ENCODE assay signal across 11 cellular contexts in genomic region chr22:24141586-24141985, GRCh38. TPM values are rescaled to one million over a fixed set of nuclear protein-coding genes. Genes with fewer than 3 reads are reported as not detected.
DNase-seq lines count a peak whose midpoint lies in the region; ATAC-seq and FAIRE-seq lines count a peak whose summit lies in the region.
"Had no signal": no experiment of that assay in that cellular context is flagged by ENCODE, and none has a peak within 500 bp of the region (broad histone marks: within the 10 kb centered on the region; RNA-seq: fewer than 3 reads in every experiment).

No MANE protein-coding gene starts in this region.

- peak; percentile 44 to 61 for ATAC-seq in CD4-positive, CD25-positive, alpha-beta regulatory T cell (ENCODE audit: low read depth in 2 of 2)
- ATAC-seq in naive B cell (ENCODE audit: low read depth in 2 of 2) (peak; percentile 48 to 50), GM18909 (IDR thresholded peaks at IDR 0.05; ENCODE audit: poor library complexity, unreplicated experiment) (no peak)
- ATAC-seq: K562 had no signal

- H3K9me3 ChIP-seq in CD4-positive, CD25-positive, alpha-beta regulatory T cell (ENCODE audit: control insufficient read depth in 2 of 2, low read length in 2 of 2) = no peaks in the 10 kb centered on the region
- H3K9me3 ChIP-seq in small intestine (ENCODE audit: control insufficient read depth, low read depth) = no peaks in the 10 kb centered on the region
- H3K9me3 ChIP-seq: right atrium auricular region had no signal

- H3K27ac ChIP-seq in CD4-positive, CD25-positive, alpha-beta regulatory T cell (ENCODE audit: insufficient read depth, low read length, poor library complexity, severe bottlenecking) = peak overlapping the region; percentile 48
- peak overlapping the region in 1 of 2 donors; percentile 55 for H3K27ac ChIP-seq in small intestine (ENCODE audit: low read depth in 1 of 2, low read length in 1 of 2)

- peak overlapping the region; percentile 92 to 96 (median 95) for H3K27ac Mint-ChIP-seq in CD4-positive, CD25-positive, alpha-beta regulatory T cell
- peak overlapping the region in 3 of 6 donors; percentile 56 to 86 (median 69) for H3K27ac Mint-ChIP-seq in naive B cell

- DNase-seq in CD4-positive, CD25-positive, alpha-beta regulatory T cell = peak in 1 of 3 donors; percentile 59
- DNase-seq in LHCN-M2 (ENCODE audit: low read depth) (peak; percentile 73), naive B cell (no peak), small intestine (no peak), retina (no peak), NCI-H1048 (lab: John Stamatoyannopoulos, UW) (no peak)
- peak; percentile 36 for DNase-seq in activated naive CD4-positive, alpha-beta T cell treated with anti-CD3 and anti-CD28 coated beads, Interleukin-2, amount 50 U/mL, for 16 hours
- DNase-seq: kidney had no signal

- no peaks in the 10 kb centered on the region for H3K27me3 Mint-ChIP-seq in CD4-positive, CD25-positive, alpha-beta regulatory T cell
- H3K27me3 Mint-ChIP-seq in naive B cell = no peaks in the 10 kb centered on the region

- H3K36me3 ChIP-seq in CD4-positive, CD25-positive, alpha-beta regulatory T cell (ENCODE audit: control insufficient read depth, insufficient read depth, low read length) = peaks cover 12% of the 10 kb centered on the region
- H3K36me3 ChIP-seq in small intestine (ENCODE audit: control insufficient read depth in 2 of 2, insufficient read depth in 2 of 2, low read length in 2 of 2) = peaks cover 0 to 11% of the 10 kb centered on the region in 2 donors
- H3K36me3 ChIP-seq: right atrium auricular region had no signal

- H3K36me3 Mint-ChIP-seq in CD4-positive, CD25-positive, alpha-beta regulatory T cell = peaks cover 3% of the 10 kb centered on the region
- peaks cover 0 to 7% of the 10 kb centered on the region in 2 donors for H3K36me3 Mint-ChIP-seq in naive B cell

- 68 to 74% (median 69%) methylated on average over 2 of the region's 2 CpGs for WGBS in small intestine, 3 donors

- H3K4me1 Mint-ChIP-seq in CD4-positive, CD25-positive, alpha-beta regulatory T cell = peaks cover 15 to 75% (median 43%) of the 10 kb centered on the region in 4 donors
- H3K4me1 Mint-ChIP-seq in naive B cell = peaks cover 40 to 60% (median 48%) of the 10 kb centered on the region in 3 donors

- no peaks in the 10 kb centered on the region for H3K9me3 Mint-ChIP-seq in CD4-positive, CD25-positive, alpha-beta regulatory T cell
- H3K9me3 Mint-ChIP-seq in naive B cell = no peaks in the 10 kb centered on the region

- peaks cover 55% of the 10 kb centered on the region for H3K4me1 ChIP-seq in CD4-positive, CD25-positive, alpha-beta regulatory T cell (ENCODE audit: control insufficient read depth, insufficient read depth, low read length, poor library complexity, severe bottlenecking)
- H3K4me1 ChIP-seq in small intestine (ENCODE audit: control insufficient read depth in 2 of 2, insufficient read depth in 1 of 2, low read depth in 1 of 2, low read length in 1 of 2) = peaks cover 2 to 8% of the 10 kb centered on the region in 2 donors

- H3K27me3 ChIP-seq in CD4-positive, CD25-positive, alpha-beta regulatory T cell (ENCODE audit: control insufficient read depth, insufficient read depth, low read length) = no peaks in the 10 kb centered on the region
- no peaks in the 10 kb centered on the region for H3K27me3 ChIP-seq in small intestine (ENCODE audit: control insufficient read depth in 2 of 2, insufficient read depth in 2 of 2, low read length in 2 of 2)
- H3K27me3 ChIP-seq: right atrium auricular region had no signal

- peak overlapping the region; percentile 36 to 70 (median 52) for H3K4me3 Mint-ChIP-seq in CD4-positive, CD25-positive, alpha-beta regulatory T cell
- H3K4me3 Mint-ChIP-seq in naive B cell = peak overlapping the region in 2 of 8 donors; percentile 41 to 68

- FAIRE-seq in small intestine (lab: Jason Lieb, UNC) = no peak
- FAIRE-seq: K562, kidney had no signal

- H3K4me3 ChIP-seq in CD4-positive, CD25-positive, alpha-beta regulatory T cell (ENCODE audit: low read depth, low read length) = no peak overlapping the region
- no peak overlapping the region for H3K4me3 ChIP-seq in small intestine (ENCODE audit: low read depth in 1 of 2, low read length in 2 of 2)
- H3K4me3 ChIP-seq: K562, right atrium auricular region had no signal

RNA-seq across cellular contexts. Expression of gene SUSD2, which starts 39.7 kb away (rescaled TPM):
- 0.81 TPM for total RNA-seq in CD4-positive, CD25-positive, alpha-beta regulatory T cell
- polyA plus RNA-seq in CD4-positive, CD25-positive, alpha-beta regulatory T cell = under 1 TPM in 1 of 4 donors, not detected in 3; 0.06 TPM
- 0.23 and 0.26 TPM in 2 replicates for total RNA-seq in LHCN-M2 (2014; rRNA removed)
- 0.04 TPM for polyA plus RNA-seq in LHCN-M2 (2012)
- polyA plus RNA-seq in naive B cell (ENCODE audit: low read depth in 6 of 6) (under 1 TPM in 1 of 6 donors, not detected in 5; 0.09 TPM), small intestine (10 to 100 TPM in 1 of 3 donors, 1 to 10 TPM in 2; 6.1 to 15.0 (median 7.6) TPM)

Comparison
In these comparisons a context has a peak if more than half of its experiments do, and no peak if none do; other contexts are left out.
1. DNase-seq: peak in LHCN-M2 (single experiment) and activated naive CD4-positive, alpha-beta T cell treated with anti-CD3 and anti-CD28 coated beads, Interleukin-2, amount 50 U/mL, for 16 hours (single experiment); none in naive B cell (single experiment), small intestine (single experiment), retina (single experiment) and NCI-H1048 (single experiment).
2. RNA of gene SUSD2, which starts 39.7 kb away (polyA plus RNA-seq): 6.1 to 15.0 TPM in small intestine; 0.06 TPM in CD4-positive, CD25-positive, alpha-beta regulatory T cell and 0.09 TPM in naive B cell; every median in the first group is over 4 times any median in the second.